17 cellular contexts compared by ENCODE assay signal in the genomic region with DNA sequence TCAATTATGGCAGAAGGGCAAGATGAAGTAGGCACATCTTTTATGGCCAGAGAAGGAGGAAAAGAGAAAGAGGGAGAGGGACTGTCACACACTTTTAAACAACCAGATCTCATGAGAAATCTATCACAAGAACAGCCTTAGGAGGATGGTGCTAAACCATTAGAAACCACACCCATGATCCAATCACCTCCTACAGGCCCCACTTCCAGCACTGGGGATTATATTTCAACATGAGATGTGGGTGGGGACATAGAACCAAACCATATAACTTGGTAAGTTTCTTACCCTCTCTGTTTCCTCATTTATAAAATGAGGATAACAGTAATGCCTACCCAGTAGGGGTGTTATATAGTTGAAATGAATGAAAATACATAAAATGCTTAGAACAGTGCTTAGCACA.
"Had no signal": no experiment of that assay in that cellular context is flagged by ENCODE, and none has a peak within 500 bp of the region (broad histone marks: within the 10 kb centered on the region; RNA-seq: fewer than 3 reads in every experiment).

No MANE protein-coding gene starts in this region.

- H3K9me3 Mint-ChIP-seq: nephron progenitor cell had no signal

- H3K27ac Mint-ChIP-seq: stimulated activated naive B cell treated with anti-CD40 and anti-IgM and Interleukin-4, amounts not matched to agents 10 μg/mL and 1 μg/mL and 100 μg/mL, for 72 hours had no signal

- H3K27me3 Mint-ChIP-seq: naive thymus-derived CD4-positive, alpha-beta T cell; stimulated activated naive B cell treated with anti-CD40 and anti-IgM and Interleukin-4, amounts not matched to agents 10 μg/mL and 1 μg/mL and 100 μg/mL, for 72 hours; stimulated activated naive CD8-positive, alpha-beta T cell treated with anti-CD3 and anti-CD28 coated beads, Interleukin-15, amount 100 ng/mL, for 72 hours had no signal

- H3K36me3 ChIP-seq: colonic mucosa, neutrophil, tibial nerve had no signal

- H3K4me3 ChIP-seq: colonic mucosa, hepatocyte, testis, tibial nerve had no signal

- DNase-seq: colonic mucosa; dermis blood vessel endothelial cell; foreskin keratinocyte; head of caudate nucleus; kidney glomerular epithelial cell; naive thymus-derived CD4-positive, alpha-beta T cell; nephron progenitor cell; posterior cingulate gyrus; stimulated activated CD4-positive, alpha-beta T cell treated with anti-CD3 and anti-CD28 coated beads, Interleukin-2, amount 100 ng/mL, for 24 hours; stimulated activated CD4-positive, alpha-beta T cell treated with anti-CD3 and anti-CD28 coated beads, Interleukin-4, amount 100 ng/mL, for 4 hours; stimulated activated naive B cell treated with anti-CD40 and anti-IgM and Interleukin-4, amounts not matched to agents 10 μg/mL and 1 μg/mL and 100 μg/mL, for 72 hours; stimulated activated naive CD8-positive, alpha-beta T cell treated with anti-CD3 and anti-CD28 coated beads, Interleukin-15, amount 100 ng/mL, for 72 hours; testis had no signal

- H3K4me3 Mint-ChIP-seq: naive thymus-derived CD4-positive, alpha-beta T cell; nephron progenitor cell; stimulated activated naive B cell treated with anti-CD40 and anti-IgM and Interleukin-4, amounts not matched to agents 10 μg/mL and 1 μg/mL and 100 μg/mL, for 72 hours; stimulated activated naive CD8-positive, alpha-beta T cell treated with anti-CD3 and anti-CD28 coated beads, Interleukin-15, amount 100 ng/mL, for 72 hours had no signal

- H3K27ac ChIP-seq: colonic mucosa, foreskin keratinocyte, hepatocyte, neutrophil, tibial nerve had no signal

- ATAC-seq: foreskin keratinocyte; naive thymus-derived CD4-positive, alpha-beta T cell; sciatic nerve; stimulated activated naive B cell treated with anti-CD40 and anti-IgM and Interleukin-4, amounts not matched to agents 10 μg/mL and 1 μg/mL and 100 μg/mL, for 72 hours; stimulated activated naive CD8-positive, alpha-beta T cell treated with anti-CD3 and anti-CD28 coated beads, Interleukin-15, amount 100 ng/mL, for 72 hours had no signal

- H3K9me3 ChIP-seq: colonic mucosa, neutrophil, testis, tibial nerve had no signal

- H3K4me1 ChIP-seq: colonic mucosa, foreskin keratinocyte, testis, tibial nerve had no signal

- H3K27me3 ChIP-seq: colonic mucosa, foreskin keratinocyte, hepatocyte, neutrophil, testis, tibial nerve had no signal

- H3K4me1 Mint-ChIP-seq: stimulated activated naive CD8-positive, alpha-beta T cell treated with anti-CD3 and anti-CD28 coated beads, Interleukin-15, amount 100 ng/mL, for 72 hours had no signal
